ENCODE assay signal across 34 cellular contexts in genomic region chr1:229243638-229244037, GRCh38.
"Had no signal": no experiment of that assay in that cellular context is flagged by ENCODE, and none has a peak within 500 bp of the region (broad histone marks: within the 10 kb centered on the region; RNA-seq: fewer than 3 reads in every experiment).

No MANE protein-coding gene starts in this region.

- DNase-seq: Karpas-422, Kasumi-1, MG63, MM.1S, NCI-H1048, NCI-H1092, NCI-H1092 treated with DMSO at 0.1 percent for 48 hours, NCI-H1105, NCI-H1105 treated with DMSO at 0.1 percent for 48 hours, NCI-H1417, NCI-H1417 treated with DMSO at 0.1 percent for 48 hours, NCI-H1436, NCI-H1436 treated with DMSO at 0.1 percent for 48 hours, NCI-H146, NCI-H1694, NCI-H1694 treated with DMSO at 0.1 percent for 48 hours, NCI-H187, NCI-H187 treated with DMSO at 0.1 percent for 48 hours, NCI-H1930, NCI-H2029, NCI-H2029 treated with DMSO at 0.1 percent for 48 hours, NCI-H2081, NCI-H2081 treated with DMSO at 0.1 percent for 48 hours, NCI-H2107, NCI-H2171, NCI-H2171 treated with DMSO at 0.1 percent for 48 hours, NCI-H2227 treated with DMSO at 0.1 percent for 48 hours, NCI-H226, NCI-H345, NCI-H446, NCI-H446 treated with DMSO at 0.1 percent for 48 hours, NCI-H510A, NCI-H510A treated with DMSO at 0.1 percent for 48 hours, NCI-H524 had no signal

- H3K4me3 ChIP-seq: MG63 had no signal

- H3K27me3 ChIP-seq: MG63 had no signal

- H3K36me3 ChIP-seq: MG63 had no signal
